ENCODE assay signal across 12 cellular contexts in genomic region chr10:103818110-103818509, GRCh38.
"Had no signal": no experiment of that assay in that cellular context is flagged by ENCODE, and none has a peak within 500 bp of the region (broad histone marks: within the 10 kb centered on the region; RNA-seq: fewer than 3 reads in every experiment).

No MANE protein-coding gene starts in this region.

- H3K4me3 ChIP-seq: dorsolateral prefrontal cortex, esophagus muscularis mucosa, psoas muscle had no signal

- ATAC-seq: psoas muscle; sciatic nerve; stimulated activated effector memory CD8-positive, alpha-beta T cell treated with anti-CD3 and anti-CD28 coated beads, Interleukin-12 subunit alpha, Interleukin-12 subunit beta, amount 100 ng/mL, for 72 hours had no signal

- H3K27ac ChIP-seq: dorsolateral prefrontal cortex, psoas muscle had no signal

- FAIRE-seq: endometrium had no signal

- H3K9me3 ChIP-seq: esophagus muscularis mucosa, psoas muscle had no signal

- H3K36me3 ChIP-seq: esophagus muscularis mucosa had no signal

- H3K27me3 ChIP-seq: esophagus muscularis mucosa had no signal

- DNase-seq: activated CD4-positive, alpha-beta T cell treated with anti-CD3 and anti-CD28 coated beads for 1 hour; activated CD4-positive, alpha-beta T cell treated with anti-CD3 and anti-CD28 coated beads, Interleukin-2, amount 50 U/mL, for 4 hours; activated naive CD4-positive, alpha-beta T cell treated with anti-CD3 and anti-CD28 coated beads, Interleukin-2, amount 10 ng/mL, durations not matched to agents 7 days and 5 days; activated T-cell treated with anti-CD3 and anti-CD28 coated beads, Interleukin-2, amount 50 U/mL, for 24 hours; hypothalamus; nephron progenitor cell had no signal
